17 cellular contexts compared by ENCODE assay signal in genomic region chr5:150788974-150789373, GRCh38. TPM values are rescaled to one million over a fixed set of nuclear protein-coding genes. Genes with fewer than 3 reads are reported as not detected.
DNase-seq lines count a peak whose midpoint lies in the region; ATAC-seq and TF ChIP-seq lines count a peak whose summit lies in the region.
"Had no signal": no experiment of that assay in that cellular context is flagged by ENCODE, and none has a peak within 500 bp of the region (broad histone marks: within the 10 kb centered on the region; RNA-seq: fewer than 3 reads in every experiment).

No MANE protein-coding gene starts in this region.

- H3K27me3 ChIP-seq in RWPE2 (ENCODE audit: insufficient read depth, poor library complexity, severe bottlenecking) = no peaks in the 10 kb centered on the region
- H3K27me3 ChIP-seq in stomach = no peaks in the 10 kb centered on the region

- intact Hi-C loops in stomach (cut with DNase I; ENCODE audit: low total_unique reads) = no loop called here

- TF ChIP-seq POLR2A in stomach (IDR thresholded peaks at IDR 0.05) = no peak

- H3K27ac Mint-ChIP-seq in activated naive CD4-positive, alpha-beta T cell treated with anti-CD3 and anti-CD28 coated beads, Interleukin-2, amount 50 U/mL, for 72 hours = peak overlapping the region; percentile 97

- DNase-seq in activated naive CD4-positive, alpha-beta T cell treated with anti-CD3 and anti-CD28 coated beads, Interleukin-2, amount 50 U/mL, for 72 hours (ENCODE audit: low spot score in 2 of 2) = no peak
- DNase-seq in activated naive CD4-positive, alpha-beta T cell treated with anti-CD3 and anti-CD28 coated beads, Interleukin-2, amount 50 U/mL, for 16 hours = no peak
- DNase-seq in RWPE2 (ENCODE audit: low spot score) (no peak), epithelial cell of prostate (ENCODE audit: low read depth, low spot score) (no peak), stomach (no peak), NCI-H2081 treated with DMSO at 0.1 percent for 48 hours (lab: John Stamatoyannopoulos, UW) (no peak)
- DNase-seq: activated CD4-positive, alpha-beta T cell treated with anti-CD3 and anti-CD28 coated beads, Interleukin-2, amount 50 U/mL, for 1 hour; activated naive CD4-positive, alpha-beta T cell; DMS79; mucosa of descending colon; NCI-H146; NCI-H510A treated with DMSO at 0.1 percent for 48 hours; stimulated activated CD4-positive, alpha-beta T cell treated with anti-CD3 and anti-CD28 coated beads, Interleukin-2, amount 100 ng/mL, for 24 hours had no signal

- no peak for ATAC-seq in activated naive CD4-positive, alpha-beta T cell treated with anti-CD3 and anti-CD28 coated beads, Interleukin-2, amount 50 U/mL, for 72 hours
- ATAC-seq in RWPE2 (ENCODE audit: low read depth) (no peak), HG03520 (IDR thresholded peaks at IDR 0.05; ENCODE audit: unreplicated experiment) (no peak), GM19351 (IDR thresholded peaks at IDR 0.05; ENCODE audit: unreplicated experiment) (no peak)
- ATAC-seq: K562, mucosa of descending colon had no signal

- H3K27ac ChIP-seq in RWPE2 (ENCODE audit: poor library complexity, severe bottlenecking) = peak overlapping the region; percentile 89
- H3K27ac ChIP-seq in epithelial cell of prostate = peak overlapping the region; percentile 85
- peak overlapping the region in 3 of 5 donors; percentile 43 to 78 (median 58) for H3K27ac ChIP-seq in stomach
- H3K27ac ChIP-seq: prostate gland had no signal

- peaks cover 24 to 59% of the 10 kb centered on the region in 2 donors for H3K36me3 Mint-ChIP-seq in activated naive CD4-positive, alpha-beta T cell treated with anti-CD3 and anti-CD28 coated beads, Interleukin-2, amount 50 U/mL, for 72 hours

- TF ChIP-seq EP300 in stomach (IDR thresholded peaks at IDR 0.05) = no peak

- H3K4me1 ChIP-seq in RWPE2 (ENCODE audit: insufficient read depth, poor library complexity, severe bottlenecking) (peaks cover 32% of the 10 kb centered on the region), stomach (peaks cover 1 to 71% (median 40%) of the 10 kb centered on the region in 4 donors)
- H3K4me1 ChIP-seq: prostate gland had no signal

- H3K9me3 Mint-ChIP-seq in activated naive CD4-positive, alpha-beta T cell treated with anti-CD3 and anti-CD28 coated beads, Interleukin-2, amount 50 U/mL, for 72 hours = peaks cover 4 to 14% of the 10 kb centered on the region in 2 donors

- H3K36me3 ChIP-seq in RWPE2 (ENCODE audit: low read depth) (peaks cover 7% of the 10 kb centered on the region; the same call in 1 of the 2 replicates), stomach (no peaks in the 10 kb centered on the region)
- H3K36me3 ChIP-seq: prostate gland had no signal

- TF ChIP-seq CTCF in RWPE2 (IDR thresholded peaks at IDR 0.05; ENCODE audit: poor library complexity, severe bottlenecking) (no peak), stomach (IDR thresholded peaks at IDR 0.05) (no peak)

- peaks cover 3% of the 10 kb centered on the region for H3K9me3 ChIP-seq in RWPE2 (ENCODE audit: severe bottlenecking)
- H3K9me3 ChIP-seq in stomach = no peaks in the 10 kb centered on the region
- H3K9me3 ChIP-seq: mucosa of descending colon, prostate gland had no signal

- H3K4me3 ChIP-seq in RWPE2 (ENCODE audit: severe bottlenecking) = no peak overlapping the region
- no peak overlapping the region for H3K4me3 ChIP-seq in stomach
- H3K4me3 ChIP-seq: K562, mucosa of descending colon, prostate gland had no signal

RNA-seq across cellular contexts. Expression of gene SMIM3, which starts 10.4 kb away (rescaled TPM):
- total RNA-seq in activated naive CD4-positive, alpha-beta T cell treated with anti-CD3 and anti-CD28 coated beads, Interleukin-2, amount 50 U/mL, for 72 hours = 10 to 100 TPM; 27.1 to 33.0 TPM
- total RNA-seq in stomach = 10 to 100 TPM in 4 of 5 donors, 1 to 10 TPM in 1; 9.9 to 63.8 (median 24.2) TPM
- polyA plus RNA-seq in stomach = 10 to 100 TPM; 15.8 to 47.5 (median 46.9) TPM

RNA-seq across cellular contexts. Expression of gene DCTN4, which starts 30.2 kb away (rescaled TPM):
- total RNA-seq in activated naive CD4-positive, alpha-beta T cell treated with anti-CD3 and anti-CD28 coated beads, Interleukin-2, amount 50 U/mL, for 72 hours = 10 to 100 TPM; 44.0 to 56.4 TPM
- total RNA-seq in stomach = 100 to 1,000 TPM in 1 of 5 donors, 10 to 100 TPM in 4; 27.7 to 113 (median 54.7) TPM
- polyA plus RNA-seq in stomach = 10 to 100 TPM; 16.1 to 30.7 (median 18.1) TPM

RNA-seq across cellular contexts. Expression of gene IRGM, which starts 57.3 kb away (rescaled TPM):
- 1 to 10 TPM; 4.5 to 4.7 TPM for total RNA-seq in activated naive CD4-positive, alpha-beta T cell treated with anti-CD3 and anti-CD28 coated beads, Interleukin-2, amount 50 U/mL, for 72 hours
- 1 to 10 TPM in 1 of 5 donors, not detected in 4; 4.7 TPM for total RNA-seq in stomach
- polyA plus RNA-seq in stomach = not detected
